In the genomic region with DNA sequence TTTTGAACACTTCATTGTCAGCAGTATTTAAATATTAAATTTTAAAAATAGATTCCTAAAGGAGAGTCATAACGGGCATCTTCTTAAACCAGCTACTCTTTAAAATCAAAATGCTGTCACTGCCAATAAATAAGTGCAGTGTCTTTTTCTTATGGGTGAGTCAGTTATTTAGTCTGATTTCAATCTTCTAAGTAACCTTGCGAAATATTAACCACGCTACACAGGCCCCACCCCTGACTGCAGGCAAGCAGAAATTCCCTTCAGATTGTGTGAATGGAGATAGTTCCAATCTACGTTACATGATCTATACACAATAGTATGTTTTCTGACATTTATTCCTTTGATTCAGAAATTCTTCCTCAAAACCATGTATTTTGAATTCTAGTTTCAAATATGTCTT, we compare ENCODE assay signal across 12 cellular contexts.
DNase-seq lines count a peak whose midpoint lies in the region; ATAC-seq, FAIRE-seq and TF ChIP-seq lines count a peak whose summit lies in the region.
"Had no signal": no experiment of that assay in that cellular context is flagged by ENCODE, and none has a peak within 500 bp of the region (broad histone marks: within the 10 kb centered on the region; RNA-seq: fewer than 3 reads in every experiment).

No MANE protein-coding gene starts in this region.

- no peak overlapping the region for H3K23ac ChIP-seq in IMR-90 (ENCODE audit: low read depth, low read length)

- ATAC-seq in IMR-90 (ENCODE audit: low read depth) (peak; percentile 47), left lung (peak; percentile 87), HG02588 (IDR thresholded peaks at IDR 0.05; ENCODE audit: unreplicated experiment) (no peak)

- dilution Hi-C loops in IMR-90 (cut with HindIII; ENCODE audit: low sequenced_read_pairs, unreplicated experiment) = no loop called here

- H3K18ac ChIP-seq in IMR-90 (ENCODE audit: low read depth, low read length) = no peak overlapping the region

- no peak overlapping the region for H4K8ac ChIP-seq in IMR-90 (ENCODE audit: low read depth in 2 of 2, low read length in 2 of 2)

- POLR2A ChIA-PET in IMR-90 (lab: Charles Lee; ENCODE audit: unreplicated experiment) = no interaction called here

- TF ChIP-seq CTCF in IMR-90 (conservative IDR thresholded peaks at IDR 0.05; ENCODE audit: low read depth, low read length) (no peak), adrenal gland (IDR thresholded peaks at IDR 0.05) (no peak), left lung (IDR thresholded peaks at IDR 0.05) (no peak), esophagus squamous epithelium (IDR thresholded peaks at IDR 0.05) (no peak)

- no peaks in the 10 kb centered on the region for H3K9me1 ChIP-seq in IMR-90 (ENCODE audit: insufficient read depth, low read length)

- H3K4me1 ChIP-seq in IMR-90 (ENCODE audit: control insufficient read depth, insufficient read depth, low read length) = peaks cover 2% of the 10 kb centered on the region; the same call in 1 of the 2 replicates
- H3K4me1 ChIP-seq in adrenal gland (replicated peaks in 1 of 2) = no peaks in the 10 kb centered on the region
- peaks cover 0 to 9% of the 10 kb centered on the region in 2 donors for H3K4me1 ChIP-seq in left lung
- H3K4me1 ChIP-seq in esophagus squamous epithelium = peaks cover 0 to 34% (median 3%) of the 10 kb centered on the region in 3 donors

- no peak overlapping the region for H2BK120ac ChIP-seq in IMR-90 (ENCODE audit: low read depth, low read length)

- no CpG with 5 or more reads among the region's 4 CpGs for WGBS in IMR-90 (ENCODE audit: extremely low coverage in 2 of 2, insufficient read length in 1 of 2), 2 experiments
- 38 to 57% (median 48%) methylated on average over 4 of the region's 4 CpGs for WGBS in adrenal gland, 4 donors
- 26 to 27% methylated on average over 4 of the region's 4 CpGs for WGBS in esophagus squamous epithelium, 2 donors

- no peak overlapping the region for H2BK15ac ChIP-seq in IMR-90 (ENCODE audit: low read depth, low read length)

- H3K4me3 ChIP-seq in IMR-90 (ENCODE audit: insufficient read depth, low read depth, low read length) (no peak overlapping the region), adrenal gland (no peak overlapping the region), left lung (no peak overlapping the region), esophagus squamous epithelium (no peak overlapping the region)

- TF ChIP-seq POLR2A in IMR-90 (IDR thresholded peaks at IDR 0.05; ENCODE audit: low read depth, low read length) (no peak), adrenal gland (IDR thresholded peaks at IDR 0.05) (no peak), esophagus squamous epithelium (IDR thresholded peaks at IDR 0.05) (no peak)

- no peak overlapping the region for H4K5ac ChIP-seq in IMR-90 (ENCODE audit: low read depth, low read length)

- H3K4me2 ChIP-seq in IMR-90 (ENCODE audit: low read depth, low read length) = no peak overlapping the region
- H3K4me2 ChIP-seq: KMS-11 had no signal

- in situ Hi-C loops in IMR-90 (cut with MboI; ENCODE audit: low sequenced_read_pairs) = loop anchor here (5.0 kb wide), 1 partner anchor 711 kb away; no protein-coding TSS in a partner anchor

- intact Hi-C loops in IMR-90 (cut with micrococcal nuclease) (loop anchor here (5.0 kb wide), 2 partner anchors 61 to 551 kb away; no protein-coding TSS in a partner anchor), adrenal gland (cut with DNase I) (loop anchor here in 1 of 2 donors (5.0 kb wide), 1 partner anchor 716 kb away; no protein-coding TSS in a partner anchor), left lung (cut with DNase I) (no loop called here), esophagus squamous epithelium (cut with DNase I) (no loop called here)

- H4K91ac ChIP-seq in IMR-90 (ENCODE audit: insufficient read depth, low read depth, low read length) = no peak overlapping the region

- H2BK20ac ChIP-seq in IMR-90 (ENCODE audit: low read depth, low read length) = no peak overlapping the region

- no peak overlapping the region for H3K56ac ChIP-seq in IMR-90 (ENCODE audit: extremely low read depth, insufficient read depth, low read length)

- TF ChIP-seq RAD21 in IMR-90 (IDR thresholded peaks at IDR 0.05; ENCODE audit: low read length) = no peak

- BruUV-seq in IMR-90 (replicated peaks; lab: Mats Ljungman, UMichigan) = no TSS peak

- H3K27me3 ChIP-seq in IMR-90 (ENCODE audit: control insufficient read depth, insufficient read depth, low read length) (no peaks in the 10 kb centered on the region), adrenal gland (no peaks in the 10 kb centered on the region), left lung (no peaks in the 10 kb centered on the region), esophagus squamous epithelium (no peaks in the 10 kb centered on the region)

- no peak overlapping the region for H3K14ac ChIP-seq in IMR-90 (replicated peaks; ENCODE audit: low read depth, low read length)

- no peak overlapping the region for H3K4ac ChIP-seq in IMR-90 (ENCODE audit: low read depth, low read length)

- DNase-seq in AML-193 (lab: John Stamatoyannopoulos, UW) (peak; percentile 81 to 85), IMR-90 (peak; percentile 83), adrenal gland (peak in 6 of 7 donors; percentile 30 to 56 (median 40)), left lung (no peak), esophagus squamous epithelium (lab: John Stamatoyannopoulos, UW) (no peak), frontal cortex (ENCODE audit: low spot score in 2 of 2) (no peak), NCI-H526 treated with DMSO at 0.1 percent for 48 hours (lab: John Stamatoyannopoulos, UW) (no peak)
- DNase-seq: activated CD4-positive, alpha-beta T cell treated with anti-CD3 and anti-CD28 coated beads for 4 hours; DMS 273 treated with DMSO at 0.1 percent for 48 hours; stimulated activated CD4-positive, alpha-beta T cell treated with anti-CD3 and anti-CD28 coated beads, Interleukin-1b, Interleukin-23, amount 100 ng/mL, for 48 hours had no signal

- CTCF ChIA-PET in IMR-90 (lab: Yijun Ruan, JAX) = no interaction called here

- H3K9me3 ChIP-seq in IMR-90 (ENCODE audit: control insufficient read depth, insufficient read depth, low read length) (no peaks in the 10 kb centered on the region), adrenal gland (replicated peaks in 1 of 3) (no peaks in the 10 kb centered on the region), left lung (no peaks in the 10 kb centered on the region), esophagus squamous epithelium (no peaks in the 10 kb centered on the region)

- H2AK9ac ChIP-seq in IMR-90 (replicated peaks; ENCODE audit: low read depth, low read length, poor library complexity) = no peak overlapping the region

- no peak overlapping the region for H2BK5ac ChIP-seq in IMR-90 (ENCODE audit: low read depth, low read length, poor library complexity, severe bottlenecking)

- no peak overlapping the region for H2AK5ac ChIP-seq in IMR-90 (ENCODE audit: low read depth, low read length)

- no peak overlapping the region for H3K27ac ChIP-seq in IMR-90 (ENCODE audit: insufficient read depth, low read length)
- no peak overlapping the region for H3K27ac ChIP-seq in adrenal gland
- no peak overlapping the region for H3K27ac ChIP-seq in left lung
- no peak overlapping the region for H3K27ac ChIP-seq in esophagus squamous epithelium
- H3K27ac ChIP-seq: KMS-11 had no signal

- no peaks in the 10 kb centered on the region for H3K79me1 ChIP-seq in IMR-90 (ENCODE audit: low read depth in 1 of 2, low read length in 2 of 2)

- H3K9ac ChIP-seq in IMR-90 (ENCODE audit: low read depth, low read length) = no peak overlapping the region
- H3K9ac ChIP-seq: KMS-11 had no signal

- no peak for FAIRE-seq in frontal cortex (lab: Jason Lieb, UNC)

- H3K36me3 ChIP-seq in IMR-90 (ENCODE audit: control insufficient read depth, insufficient read depth, low read length) (no peaks in the 10 kb centered on the region), adrenal gland (replicated peaks in 1 of 2) (no peaks in the 10 kb centered on the region), left lung (no peaks in the 10 kb centered on the region), esophagus squamous epithelium (no peaks in the 10 kb centered on the region)

- H2AFZ ChIP-seq in IMR-90 (replicated peaks; ENCODE audit: low read length, poor library complexity) = no peak overlapping the region

- H4K20me1 ChIP-seq in IMR-90 (ENCODE audit: insufficient read depth, low read length) = no peaks in the 10 kb centered on the region

TF ChIP-seq in IMR-90, 13 proteins besides CTCF, POLR2A, EP300 and RAD21:
- TF ChIP-seq FOS (IDR thresholded peaks at IDR 0.05; ENCODE audit: low read depth, low read length) (peak; percentile 79; the same call in 1 of the 2 replicates), MAZ (IDR thresholded peaks at IDR 0.05; ENCODE audit: borderline replicate concordance, low read depth, low read length) (peak; percentile 25; the same call in 1 of the 2 replicates), RFX5 (IDR thresholded peaks at IDR 0.05; ENCODE audit: low read depth, low read length) (no peak), SMC3 (IDR thresholded peaks at IDR 0.05; ENCODE audit: low read depth, low read length) (no peak), CEBPB (IDR thresholded peaks at IDR 0.05; ENCODE audit: low read depth, low read length) (peak; percentile 97)

Comparison
In these comparisons a context has a peak if more than half of its experiments do, and no peak if none do; other contexts are left out.
1. DNase-seq: peak in AML-193 (2 of 2), IMR-90 (single experiment) and adrenal gland (6 of 7); none in left lung (0 of 2), esophagus squamous epithelium (single experiment), frontal cortex (0 of 2) and NCI-H526 treated with DMSO at 0.1 percent for 48 hours (single experiment).